8 cellular contexts compared by ENCODE assay signal in genomic region chr12:104877107-104877705, GRCh38.
A peak's percentile ranks its signal among the peaks of the same experiment; 100 is the strongest.
DNase-seq lines count a peak whose midpoint lies in the region; ATAC-seq, FAIRE-seq and TF ChIP-seq lines count a peak whose summit lies in the region.

No MANE protein-coding gene starts in this region.

- BruUV-seq in HepG2 (replicated peaks; lab: Mats Ljungman, UMichigan) = no TSS peak

- no peak for TF ChIP-seq RAD21 in HepG2 (CRISPR knock-in tag; IDR thresholded peaks at IDR 0.05)

- CTCF ChIA-PET in HepG2 (lab: Yijun Ruan, JAX; ENCODE audit: low intra/inter-chr PET ratio, low total read pairs) = interaction anchor here (0.7 kb wide), 1 partner anchor 495 kb away, joined by 4 read pairs; no protein-coding TSS in a partner anchor

- H3K4me1 ChIP-seq in HepG2 (ENCODE audit: insufficient read depth, low read length) (no peaks in the 10 kb centered on the region), thyroid gland (no peaks in the 10 kb centered on the region)

- H3K9me3 ChIP-seq in HepG2 (ENCODE audit: low read length) (no peaks in the 10 kb centered on the region), thyroid gland (no peaks in the 10 kb centered on the region)

- peak; percentile 31 for DNase-seq in DMS114 treated with DMSO at 0.1 percent for 48 hours (lab: John Stamatoyannopoulos, UW; ENCODE audit: unreplicated experiment)
- DNase-seq in Jurkat, Clone E6-1 (ENCODE audit: low read depth, low spot score) = peak; percentile 38
- peak; percentile 59 for DNase-seq in SK-MEL-5 (ENCODE audit: low read depth, low spot score)
- DNase-seq in central memory CD4-positive, alpha-beta T cell = peak; percentile 29
- DNase-seq in HepG2 (ENCODE audit: low spot score) = no peak
- DNase-seq in thyroid gland = peak; percentile 48 to 52

- H3K36me3 ChIP-seq in HepG2 (replicated peaks in 1 of 2; ENCODE audit: control insufficient read depth in 1 of 2, insufficient read depth in 2 of 2, low read length in 2 of 2) (no peaks in the 10 kb centered on the region), thyroid gland (no peaks in the 10 kb centered on the region)

- FAIRE-seq in HepG2 (lab: Jason Lieb, UNC) = no peak

- no peak overlapping the region for H3K4me3 ChIP-seq in Jurkat, Clone E6-1 (ENCODE audit: low read length)
- H3K4me3 ChIP-seq in HepG2 (replicated peaks in 1 of 3; ENCODE audit: insufficient read depth in 1 of 3, low read depth in 2 of 3, low read length in 3 of 3) (no peak overlapping the region), thyroid gland (replicated peaks in 1 of 3) (no peak overlapping the region)

- TF ChIP-seq EP300 in HepG2 (IDR thresholded peaks at IDR 0.05; ENCODE audit: low read depth in 2 of 2, low read length in 2 of 2) (no peak), HepG2 (CRISPR knock-in tag; IDR thresholded peaks at IDR 0.05; ENCODE audit: borderline replicate concordance) (no peak)

- no peak overlapping the region for H3K27ac ChIP-seq in HepG2 (ENCODE audit: extremely low read length, insufficient read depth, low read length)
- H3K27ac ChIP-seq in thyroid gland = no peak overlapping the region

- intact Hi-C loops in HepG2 (cut with micrococcal nuclease; ENCODE audit: unreplicated experiment) = no loop called here
- intact Hi-C loops in thyroid gland (cut with DNase I) = loop anchor here (5.0 to 10.0 kb wide), 2 partner anchors 495 to 672 kb away; no protein-coding TSS in a partner anchor

- no peak overlapping the region for H3K4me2 ChIP-seq in HepG2 (ENCODE audit: low read depth, low read length)

- H3K9ac ChIP-seq in HepG2 (ENCODE audit: insufficient read depth, low read depth, low read length) = no peak overlapping the region

- ATAC-seq in HepG2 (no peak), HG03457 (IDR thresholded peaks at IDR 0.05; ENCODE audit: unreplicated experiment) (no peak), GM19463 (IDR thresholded peaks at IDR 0.05; ENCODE audit: unreplicated experiment) (no peak)

- H4K20me1 ChIP-seq in HepG2 (ENCODE audit: insufficient read depth, low read length) = no peaks in the 10 kb centered on the region

- no peaks in the 10 kb centered on the region for H3K79me2 ChIP-seq in HepG2 (ENCODE audit: insufficient read depth, low read length)

- H2AFZ ChIP-seq in HepG2 (ENCODE audit: low read length) = no peak overlapping the region

- TF ChIP-seq POLR2A in HepG2 (IDR thresholded peaks at IDR 0.05; ENCODE audit: insufficient read depth in 1 of 2, low read depth in 2 of 2, low read length in 2 of 2) (no peak), thyroid gland (IDR thresholded peaks at IDR 0.05) (no peak)

- POLR2A ChIA-PET in HepG2 (lab: Yijun Ruan, JAX) = no interaction called here

- whole genome bisulfite sequencing in HepG2 (ENCODE audit: low lambda C conversion rate) = 84% methylated on average over 3 of the region's 3 CpGs
- WGBS in thyroid gland, 2 donors = 59 to 80% methylated on average over 3 of the region's 3 CpGs

- in situ Hi-C loops in SK-MEL-5 (cut with HindIII; ENCODE audit: low pct_unique_long_range_greater_than_20kb, low sequenced_read_pairs) (no loop called here), HepG2 (cut with HindIII; ENCODE audit: extremely low pct_ligation_motif_present, low pct_unique_long_range_greater_than_20kb) (no loop called here)

- H3K27me3 ChIP-seq in HepG2 (ENCODE audit: control insufficient read depth in 1 of 2, insufficient read depth in 2 of 2, low read length in 2 of 2) (no peaks in the 10 kb centered on the region), thyroid gland (no peaks in the 10 kb centered on the region)

- TF ChIP-seq CTCF in HepG2 (CRISPR knock-in tag; IDR thresholded peaks at IDR 0.05) = peak; percentile 37; the same call in 1 of the 2 replicates
- TF ChIP-seq CTCF in thyroid gland (IDR thresholded peaks at IDR 0.05) = peak; percentile 34 to 84 (median 73)

TF ChIP-seq in HepG2, 621 proteins besides CTCF, POLR2A, EP300 and RAD21:
- peak; percentile 59 for TF ChIP-seq STAG1 (CRISPR knock-in tag; IDR thresholded peaks at IDR 0.05)
- no peak for TF ChIP-seq ZNF773 (CRISPR knock-in tag; IDR thresholded peaks at IDR 0.05; ENCODE audit: borderline replicate concordance)
- no peak for TF ChIP-seq RFXANK (CRISPR knock-in tag; IDR thresholded peaks at IDR 0.05)
- TF ChIP-seq MZF1 (CRISPR knock-in tag; IDR thresholded peaks at IDR 0.05; ENCODE audit: borderline replicate concordance) = no peak
